ENCODE assay signal across 1 cellular context in genomic region chr17:57899822-57900221, GRCh38.
TF ChIP-seq lines count a peak whose summit lies in the region.

No MANE protein-coding gene starts in this region.

TF ChIP-seq in H1, 55 proteins besides CTCF, POLR2A, EP300 and RAD21 (continued from another document):
- TF ChIP-seq USF2 (IDR thresholded peaks at IDR 0.05; ENCODE audit: low read length) (no peak), MAX (IDR thresholded peaks at IDR 0.05) (no peak), TAF7 (optimal IDR thresholded peaks at IDR 0.05; ENCODE audit: borderline replicate concordance, low read depth, low read length) (no peak), SIX5 (IDR thresholded peaks at IDR 0.05; ENCODE audit: low read depth, low read length) (no peak), TEAD4 (IDR thresholded peaks at IDR 0.05; ENCODE audit: low read depth, low read length) (no peak), SAP30 (IDR thresholded peaks at IDR 0.05; ENCODE audit: insufficient read depth, insufficient replicate concordance, low read length) (no peak), CBX8 (IDR thresholded peaks at IDR 0.05; ENCODE audit: borderline replicate concordance, low read depth, low read length) (no peak)
